Comparison of ENCODE assay signal across 8 cellular contexts in the genomic region with DNA sequence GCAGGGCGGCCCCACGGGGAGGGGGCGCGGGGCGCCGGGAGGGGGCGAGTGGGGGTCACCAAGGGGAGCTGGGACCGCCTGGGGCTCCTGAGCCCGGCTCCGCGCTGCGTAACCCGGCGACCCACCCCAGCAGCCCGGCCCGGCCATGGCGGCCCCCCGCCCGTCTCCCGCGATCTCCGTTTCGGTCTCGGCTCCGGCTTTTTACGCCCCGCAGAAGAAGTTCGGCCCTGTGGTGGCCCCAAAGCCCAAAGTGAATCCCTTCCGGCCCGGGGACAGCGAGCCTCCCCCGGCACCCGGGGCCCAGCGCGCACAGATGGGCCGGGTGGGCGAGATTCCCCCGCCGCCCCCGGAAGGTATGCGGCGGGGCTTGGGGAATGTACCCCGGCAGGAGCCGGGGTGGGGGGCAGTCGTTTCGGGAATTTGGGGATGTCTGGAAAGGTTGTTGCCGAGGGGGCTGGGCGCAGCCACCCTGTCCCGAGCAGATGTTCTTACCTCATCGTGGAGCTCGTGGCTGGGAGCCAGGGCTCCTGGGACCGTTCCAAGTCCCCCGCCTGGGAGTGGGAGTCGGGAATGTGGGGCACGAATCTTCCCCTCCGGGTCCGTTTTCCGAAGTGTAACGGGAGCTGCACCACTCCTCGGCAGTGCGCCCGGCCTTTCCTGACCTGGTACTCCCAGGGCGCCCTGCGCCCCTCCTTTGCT. TPM values are rescaled to one million over a fixed set of nuclear protein-coding genes. Genes with fewer than 3 reads are reported as not detected.
DNase-seq lines count a peak whose midpoint lies in the region; ATAC-seq and TF ChIP-seq lines count a peak whose summit lies in the region.

No MANE protein-coding gene starts in this region.

- DNase-seq in stimulated activated CD4-positive, alpha-beta T cell treated with anti-CD3 and anti-CD28 coated beads, Interleukin-12 subunit alpha, Interleukin-12 subunit beta, amount 100 ng/mL, for 4 hours, result peak; percentile 32
- DNase-seq in stimulated activated CD4-positive, alpha-beta T cell treated with anti-CD3 and anti-CD28 coated beads, Interleukin-4, amount 100 ng/mL, for 1 hour, result no peak
- DNase-seq in OCI-M1 (lab: John Stamatoyannopoulos, UW) (peak; percentile 12), dedifferentiated amniotic fluid mesenchymal stem cell (ENCODE audit: extremely low spot score) (peak; percentile 78), lung microvascular endothelial cell (ENCODE audit: low read depth in 2 of 2) (peak; percentile 80 to 84), suprapubic skin (ENCODE audit: low spot score in 2 of 2) (peak in 1 of 2 donors; percentile 92), CD1c-positive myeloid dendritic cell (ENCODE audit: extremely low spot score) (no peak)

- no peak for TF ChIP-seq EP300 in suprapubic skin (IDR thresholded peaks at IDR 0.05)

- H3K4me1 ChIP-seq in suprapubic skin, result peaks cover 66% of the 10 kb centered on the region

- H3K27ac ChIP-seq in suprapubic skin, result peak overlapping the region; percentile 95

- ATAC-seq in HG02885 (IDR thresholded peaks at IDR 0.05; ENCODE audit: poor library complexity, unreplicated experiment), result peak; percentile 13

- TF ChIP-seq POLR2A in suprapubic skin (IDR thresholded peaks at IDR 0.05), result no peak

- no peaks in the 10 kb centered on the region for H3K36me3 ChIP-seq in suprapubic skin

- peak overlapping the region; percentile 74 for H3K4me3 ChIP-seq in suprapubic skin

- TF ChIP-seq CTCF in suprapubic skin (IDR thresholded peaks at IDR 0.05), result no peak

- H3K9me3 ChIP-seq in suprapubic skin, result no peaks in the 10 kb centered on the region

- WGBS in suprapubic skin, result 0% methylated on average over 15 of the region's 64 CpGs

- no peaks in the 10 kb centered on the region for H3K27me3 ChIP-seq in suprapubic skin

RNA-seq across cellular contexts. Expression of a gene that starts 0.4 kb away (rescaled TPM):
- total RNA-seq in lung microvascular endothelial cell (12.0 and 13.9 TPM in 2 replicates), suprapubic skin (10 to 100 TPM; 46.3 to 73.0 (median 59.3) TPM)

RNA-seq across cellular contexts. Expression of a gene that starts 19.1 kb away (rescaled TPM):
- total RNA-seq in lung microvascular endothelial cell, result under 0.01 and 0.22 TPM in 2 replicates
- under 1 TPM in 3 of 4 donors, not detected in 1; 0.13 to 0.40 (median 0.19) TPM for total RNA-seq in suprapubic skin

RNA-seq across cellular contexts. Expression of a gene that starts 27.1 kb away (rescaled TPM):
- total RNA-seq in lung microvascular endothelial cell, result 0.20 TPM in 1 of 2 replicates, not detected in the other
- 10 to 100 TPM; 60.9 to 94.4 (median 67.7) TPM for total RNA-seq in suprapubic skin

Comparison
In these comparisons a context has a peak if more than half of its experiments do, and no peak if none do; other contexts are left out.
1. DNase-seq: peak in stimulated activated CD4-positive, alpha-beta T cell treated with anti-CD3 and anti-CD28 coated beads, Interleukin-12 subunit alpha, Interleukin-12 subunit beta, amount 100 ng/mL, for 4 hours (single experiment), OCI-M1 (single experiment), dedifferentiated amniotic fluid mesenchymal stem cell (single experiment) and lung microvascular endothelial cell (2 of 2); none in stimulated activated CD4-positive, alpha-beta T cell treated with anti-CD3 and anti-CD28 coated beads, Interleukin-4, amount 100 ng/mL, for 1 hour (single experiment) and CD1c-positive myeloid dendritic cell (single experiment).
2. RNA of a gene that starts 27.1 kb away (total RNA-seq): 60.9 to 94.4 TPM in suprapubic skin; 0.20 TPM in lung microvascular endothelial cell; every median in the first group is over 10 times any median in the second.